In genomic region chr12:112322882-112323547, GRCh38 we compare ENCODE assay signal across 14 cellular contexts.
"Had no signal": no experiment of that assay in that cellular context is flagged by ENCODE, and none has a peak within 500 bp of the region (broad histone marks: within the 10 kb centered on the region; RNA-seq: fewer than 3 reads in every experiment).

No MANE protein-coding gene starts in this region.

- FAIRE-seq: TTC549 had no signal

- H3K36me3 ChIP-seq: right lobe of liver had no signal

- H3K27me3 ChIP-seq: right lobe of liver had no signal

- H3K4me2 ChIP-seq: smooth muscle cell had no signal

- H3K4me3 ChIP-seq: psoas muscle, right lobe of liver, smooth muscle cell had no signal

- DNase-seq: activated CD4-positive, alpha-beta T cell treated with anti-CD3 and anti-CD28 coated beads, Interleukin-2, amount 50 U/mL, for 1 hour; activated CD4-positive, CD25-positive, alpha-beta regulatory T cell; activated naive CD4-positive, alpha-beta T cell; activated T-cell treated with anti-CD3 and anti-CD28 coated beads for 4 hours; left ventricle myocardium superior; psoas muscle; right lobe of liver; stimulated activated CD4-positive, alpha-beta T cell treated with anti-CD3 and anti-CD28 coated beads, Interleukin-4, amount 100 ng/mL, for 4 hours; stimulated activated CD8-positive, alpha-beta memory T cell treated with anti-CD3 and anti-CD28 coated beads, Interleukin-4, amount 100 ng/mL, for 48 hours; stimulated activated naive CD4-positive, alpha-beta T cell treated with Interleukin-2 at 50 U/mL for 16 hours; substantia nigra had no signal

- H3K27ac ChIP-seq: psoas muscle, right lobe of liver had no signal

- ATAC-seq: esophagus mucosa, left ventricle myocardium superior, psoas muscle, right lobe of liver had no signal

- H3K9me3 ChIP-seq: psoas muscle, right lobe of liver had no signal
